ENCODE assay signal across 8 cellular contexts in genomic region chr1:219927956-219928790, GRCh38. TPM values are rescaled to one million over a fixed set of nuclear protein-coding genes. Genes with fewer than 3 reads are reported as not detected.
DNase-seq lines count a peak whose midpoint lies in the region.

Gene SLC30A10 (minus strand): TSS chr1:219928557. CDS start chr1:219928440, 117 bp downstream.

- H3K27ac ChIP-seq in HUES6 (ENCODE audit: low read depth, low read length): no peak within 1 kb of the TSS

- peaks cover 5% of the 10 kb centered on the region for H3K4me1 Mint-ChIP-seq in activated CD4-positive, alpha-beta T cell treated with anti-CD3 and anti-CD28 coated beads, Interleukin-2, amount 10 ng/mL, durations not matched to agents 24 days and 14 days

- no peaks in the 10 kb centered on the region for H3K9me3 Mint-ChIP-seq in activated CD4-positive, alpha-beta T cell treated with anti-CD3 and anti-CD28 coated beads, Interleukin-2, amount 10 ng/mL, durations not matched to agents 24 days and 14 days

- H3K36me3 Mint-ChIP-seq in activated CD4-positive, alpha-beta T cell treated with anti-CD3 and anti-CD28 coated beads, Interleukin-2, amount 10 ng/mL, durations not matched to agents 24 days and 14 days (ENCODE audit: low read depth): no peaks in the 10 kb centered on the region

- intact Hi-C loops in activated CD4-positive, alpha-beta T cell treated with anti-CD3 and anti-CD28 coated beads, Interleukin-2, amount 10 ng/mL, durations not matched to agents 24 days and 14 days (cut with micrococcal nuclease): no loop called here

- 0 out of 2 replicates have a peak, but pooled peaks cover 6% of the 10 kb centered on the region for H3K4me1 ChIP-seq in HUES6 (ENCODE audit: control insufficient read depth, insufficient read depth, low read length)
- peaks cover 6% of the 10 kb centered on the region for H3K4me1 ChIP-seq in adipocyte (ENCODE audit: control insufficient read depth, insufficient read depth, low read length)

- H3K9ac ChIP-seq in HUES6 (ENCODE audit: low read length) (peak within 1 kb of the TSS; percentile 23), adipocyte (ENCODE audit: low read length) (no peak within 1 kb of the TSS)

- peak; percentile 58 for DNase-seq in activated CD4-positive, alpha-beta T cell treated with anti-CD3 and anti-CD28 coated beads, Interleukin-2, amount 10 ng/mL, durations not matched to agents 24 days and 14 days
- no peak for DNase-seq in activated CD4-positive, alpha-beta T cell treated with anti-CD3 and anti-CD28 coated beads for 1 hour
- peak; percentile 31 for DNase-seq in adipocyte (ENCODE audit: low read depth)
- DNase-seq in hypothalamus (lab: John Stamatoyannopoulos, UW): peak in 32 of 51 donors; percentile 12 to 55 (median 32)
- DNase-seq in retina: peak; percentile 89
- no peak for DNase-seq in SW 1271 (lab: John Stamatoyannopoulos, UW)
- no peak for DNase-seq in MV-4-11 (lab: John Stamatoyannopoulos, UW)

- H3K4me3 ChIP-seq in HUES6 (ENCODE audit: low read depth, low read length) (peak within 1 kb of the TSS; percentile 77), adipocyte (ENCODE audit: low read length) (peak within 1 kb of the TSS; percentile 69)

- H3K27me3 ChIP-seq in HUES6 (ENCODE audit: control insufficient read depth, insufficient read depth, low read length) (peaks cover 44% of the 10 kb centered on the region), adipocyte (replicated peaks; ENCODE audit: control insufficient read depth, insufficient read depth, low read length) (peaks cover 37% of the 10 kb centered on the region)

- H3K4me3 Mint-ChIP-seq in activated CD4-positive, alpha-beta T cell treated with anti-CD3 and anti-CD28 coated beads, Interleukin-2, amount 10 ng/mL, durations not matched to agents 24 days and 14 days: peak within 1 kb of the TSS; percentile 74

- no peaks in the 10 kb centered on the region for H3K9me3 ChIP-seq in HUES6 (ENCODE audit: control insufficient read depth, insufficient read depth, low read depth, low read length)
- H3K9me3 ChIP-seq in adipocyte (ENCODE audit: control insufficient read depth, low read length): no peaks in the 10 kb centered on the region

- no peak within 1 kb of the TSS for H3K27ac Mint-ChIP-seq in activated CD4-positive, alpha-beta T cell treated with anti-CD3 and anti-CD28 coated beads, Interleukin-2, amount 10 ng/mL, durations not matched to agents 24 days and 14 days

- peaks cover 51% of the 10 kb centered on the region for H3K27me3 Mint-ChIP-seq in activated CD4-positive, alpha-beta T cell treated with anti-CD3 and anti-CD28 coated beads, Interleukin-2, amount 10 ng/mL, durations not matched to agents 24 days and 14 days

- H3K36me3 ChIP-seq in HUES6 (ENCODE audit: control insufficient read depth, insufficient read depth, low read length) (no peaks in the 10 kb centered on the region), adipocyte (ENCODE audit: control insufficient read depth, insufficient read depth, low read length, severe bottlenecking) (no peaks in the 10 kb centered on the region)

RNA-seq across cellular contexts. Expression of gene SLC30A10, which starts in this region (rescaled TPM):
- not detected in 2 replicates for total RNA-seq in activated CD4-positive, alpha-beta T cell treated with anti-CD3 and anti-CD28 coated beads, Interleukin-2, amount 10 ng/mL, durations not matched to agents 24 days and 14 days

Comparison
In these comparisons a context has a peak if more than half of its experiments do, and no peak if none do; other contexts are left out.
1. Peak in DNase-seq in activated CD4-positive, alpha-beta T cell treated with anti-CD3 and anti-CD28 coated beads, Interleukin-2, amount 10 ng/mL, durations not matched to agents 24 days and 14 days; RNA of the gene not detected or under 1 TPM.
2. DNase-seq: peak in adipocyte (single experiment), hypothalamus (32 of 51) and retina (single experiment); none in activated CD4-positive, alpha-beta T cell treated with anti-CD3 and anti-CD28 coated beads for 1 hour (single experiment), SW 1271 (0 of 2) and MV-4-11 (single experiment).